20 cellular contexts compared by ENCODE assay signal in genomic region chr18:69727912-69728572, GRCh38.
"Had no signal": no experiment of that assay in that cellular context is flagged by ENCODE, and none has a peak within 500 bp of the region (broad histone marks: within the 10 kb centered on the region; RNA-seq: fewer than 3 reads in every experiment).

No MANE protein-coding gene starts in this region.

- ATAC-seq: activated CD8-positive, alpha-beta T cell treated with anti-CD3 and anti-CD28 coated beads for 36 hours; activated T-helper 17 cell treated with anti-CD3 and anti-CD28 coated beads, Interleukin-2, amount 50 U/mL, for 72 hours; left ventricle myocardium superior; mucosa of descending colon; right lobe of liver; stimulated activated naive CD8-positive, alpha-beta T cell treated with anti-CD3 and anti-CD28 coated beads, Interleukin-15, amount 100 ng/mL, for 72 hours had no signal

- H3K4me1 Mint-ChIP-seq: activated B cell treated with CpG ODN at 0.5 μM for 24 hours; activated naive CD8-positive, alpha-beta T cell treated with anti-CD3 and anti-CD28 coated beads, Interleukin-2, amount 10 ng/mL, durations not matched to agents 7 days and 5 days; naive B cell; stimulated activated naive CD8-positive, alpha-beta T cell treated with anti-CD3 and anti-CD28 coated beads, Interleukin-15, amount 100 ng/mL, for 72 hours had no signal

- H3K27me3 Mint-ChIP-seq: activated B cell treated with CpG ODN at 0.5 μM for 24 hours; activated CD8-positive, alpha-beta T cell treated with anti-CD3 and anti-CD28 coated beads for 36 hours; activated naive CD8-positive, alpha-beta T cell treated with anti-CD3 and anti-CD28 coated beads, Interleukin-2, amount 10 ng/mL, durations not matched to agents 7 days and 5 days; activated T-helper 17 cell treated with anti-CD3 and anti-CD28 coated beads, Interleukin-2, amount 50 U/mL, for 72 hours; brain; naive B cell; stimulated activated naive CD8-positive, alpha-beta T cell treated with anti-CD3 and anti-CD28 coated beads, Interleukin-15, amount 100 ng/mL, for 72 hours had no signal

- H3K4me3 Mint-ChIP-seq: activated B cell treated with CpG ODN at 0.5 μM for 24 hours; activated CD8-positive, alpha-beta T cell treated with anti-CD3 and anti-CD28 coated beads for 36 hours; activated naive CD8-positive, alpha-beta T cell treated with anti-CD3 and anti-CD28 coated beads, Interleukin-2, amount 10 ng/mL, durations not matched to agents 7 days and 5 days; activated T-helper 17 cell treated with anti-CD3 and anti-CD28 coated beads, Interleukin-2, amount 50 U/mL, for 72 hours; brain; naive B cell; stimulated activated naive CD8-positive, alpha-beta T cell treated with anti-CD3 and anti-CD28 coated beads, Interleukin-15, amount 100 ng/mL, for 72 hours; T-helper 2 cell treated with Interferon-gamma antibody and Interleukin-4, amounts not matched to agents 5 μg/mL and 100 μg/mL, for 36 hours had no signal

- H3K36me3 Mint-ChIP-seq: activated naive CD8-positive, alpha-beta T cell treated with anti-CD3 and anti-CD28 coated beads, Interleukin-2, amount 10 ng/mL, durations not matched to agents 7 days and 5 days; naive B cell had no signal

- H3K27ac Mint-ChIP-seq: activated B cell treated with CpG ODN at 0.5 μM for 24 hours; activated CD8-positive, alpha-beta T cell treated with anti-CD3 and anti-CD28 coated beads for 36 hours; activated naive CD8-positive, alpha-beta T cell treated with anti-CD3 and anti-CD28 coated beads, Interleukin-2, amount 10 ng/mL, durations not matched to agents 7 days and 5 days; activated T-helper 17 cell treated with anti-CD3 and anti-CD28 coated beads, Interleukin-2, amount 50 U/mL, for 72 hours; naive B cell; T-helper 2 cell treated with Interferon-gamma antibody and Interleukin-4, amounts not matched to agents 5 μg/mL and 100 μg/mL, for 36 hours had no signal

- DNase-seq: activated B cell treated with CpG ODN at 0.5 μM for 24 hours; activated CD4-positive, alpha-beta T cell treated with anti-CD3 and anti-CD28 coated beads for 48 hours; activated CD8-positive, alpha-beta T cell treated with anti-CD3 and anti-CD28 coated beads for 36 hours; activated naive CD4-positive, alpha-beta T cell treated with Interleukin-2 at 50 U/mL for 16 hours; activated naive CD8-positive, alpha-beta T cell treated with anti-CD3 and anti-CD28 coated beads, Interleukin-2, amount 10 ng/mL, durations not matched to agents 7 days and 5 days; activated T-cell treated with anti-CD3 and anti-CD28 coated beads, Interleukin-2, amount 50 U/mL, for 1 hour; caudate nucleus; foreskin melanocyte; kidney; left ventricle myocardium superior; mucosa of descending colon; naive B cell; ovary; right lobe of liver; stimulated activated CD4-positive, alpha-beta T cell treated with anti-CD3 and anti-CD28 coated beads, Interleukin-4, amount 100 ng/mL, for 1 hour; stimulated activated naive CD8-positive, alpha-beta T cell treated with anti-CD3 and anti-CD28 coated beads, Interleukin-15, amount 100 ng/mL, for 72 hours; transverse colon had no signal

- H3K9me3 Mint-ChIP-seq: activated B cell treated with CpG ODN at 0.5 μM for 24 hours; activated CD8-positive, alpha-beta T cell treated with anti-CD3 and anti-CD28 coated beads for 36 hours; activated naive CD8-positive, alpha-beta T cell treated with anti-CD3 and anti-CD28 coated beads, Interleukin-2, amount 10 ng/mL, durations not matched to agents 7 days and 5 days; activated T-helper 17 cell treated with anti-CD3 and anti-CD28 coated beads, Interleukin-2, amount 50 U/mL, for 72 hours; brain; stimulated activated naive CD8-positive, alpha-beta T cell treated with anti-CD3 and anti-CD28 coated beads, Interleukin-15, amount 100 ng/mL, for 72 hours; T-helper 2 cell treated with Interferon-gamma antibody and Interleukin-4, amounts not matched to agents 5 μg/mL and 100 μg/mL, for 36 hours had no signal
